In genomic region chr17:70569131-70569530, GRCh38 we compare ENCODE assay signal across 26 cellular contexts.
"Had no signal": no experiment of that assay in that cellular context is flagged by ENCODE, and none has a peak within 500 bp of the region (broad histone marks: within the 10 kb centered on the region; RNA-seq: fewer than 3 reads in every experiment).

No MANE protein-coding gene starts in this region.

- FAIRE-seq: pancreas, small intestine, urothelium cell line had no signal

- H3K27ac Mint-ChIP-seq: natural killer cell treated with Interleukin-12 subunit alpha and Interleukin-12 subunit beta and Interleukin-15 and Interleukin-18, amount 100 ng/mL, for 72 hours; nephron progenitor cell; stimulated activated effector memory CD8-positive, alpha-beta T cell treated with anti-CD3 and anti-CD28 coated beads, Interleukin-12 subunit alpha, Interleukin-12 subunit beta, amount 100 ng/mL, for 72 hours; stimulated activated naive B cell treated with anti-CD40 and anti-IgM and Interleukin-4, amounts not matched to agents 10 μg/mL and 1 μg/mL and 100 μg/mL, for 72 hours; stimulated activated naive CD8-positive, alpha-beta T cell treated with anti-CD3 and anti-CD28 coated beads, Interleukin-15, Interleukin-2, amounts not matched to agents 100 ng/mL and 50 ng/mL, for 24 hours had no signal

- H3K4me3 ChIP-seq: pancreas, prostate gland, right lobe of liver, sigmoid colon, stomach, thoracic aorta, thyroid gland, tibial nerve, upper lobe of left lung, vagina had no signal

- H3K4me1 Mint-ChIP-seq: nephron progenitor cell; neural crest cell; stimulated activated effector memory CD8-positive, alpha-beta T cell treated with anti-CD3 and anti-CD28 coated beads, Interleukin-12 subunit alpha, Interleukin-12 subunit beta, amount 100 ng/mL, for 72 hours; stimulated activated naive B cell treated with anti-CD40 and anti-IgM and Interleukin-4, amounts not matched to agents 10 μg/mL and 1 μg/mL and 100 μg/mL, for 72 hours had no signal

- DNase-seq: nephron progenitor cell; nucleus accumbens; pancreas; right cardiac atrium; right lobe of liver; sigmoid colon; small intestine; stimulated activated CD4-positive, alpha-beta T cell treated with anti-CD3 and anti-CD28 coated beads, Interleukin-15, amount 100 ng/mL, for 24 hours; stimulated activated CD4-positive, alpha-beta T cell treated with anti-CD3 and anti-CD28 coated beads, Interleukin-2, amount 100 ng/mL, for 24 hours; stimulated activated CD4-positive, alpha-beta T cell treated with anti-CD3 and anti-CD28 coated beads, Interleukin-2, amount 100 ng/mL, for 48 hours; stimulated activated CD4-positive, alpha-beta T cell treated with anti-CD3 and anti-CD28 coated beads, Interleukin-4, amount 100 ng/mL, for 24 hours; stimulated activated naive B cell treated with anti-CD40 and anti-IgM and Interleukin-4, amounts not matched to agents 10 μg/mL and 1 μg/mL and 100 μg/mL, for 72 hours; stimulated activated naive CD4-positive, alpha-beta T cell treated with Interleukin-2 at 50 U/mL for 16 hours; stomach; thyroid gland; upper lobe of left lung had no signal

- H3K9me3 Mint-ChIP-seq: nephron progenitor cell; neural crest cell; stimulated activated naive B cell treated with anti-CD40 and anti-IgM and Interleukin-4, amounts not matched to agents 10 μg/mL and 1 μg/mL and 100 μg/mL, for 72 hours had no signal

- H3K4me3 Mint-ChIP-seq: natural killer cell treated with Interleukin-12 subunit alpha and Interleukin-12 subunit beta and Interleukin-15 and Interleukin-18, amount 100 ng/mL, for 72 hours; nephron progenitor cell; neural crest cell; stimulated activated effector memory CD8-positive, alpha-beta T cell treated with anti-CD3 and anti-CD28 coated beads, Interleukin-12 subunit alpha, Interleukin-12 subunit beta, amount 100 ng/mL, for 72 hours; stimulated activated naive B cell treated with anti-CD40 and anti-IgM and Interleukin-4, amounts not matched to agents 10 μg/mL and 1 μg/mL and 100 μg/mL, for 72 hours; stimulated activated naive CD8-positive, alpha-beta T cell treated with anti-CD3 and anti-CD28 coated beads, Interleukin-15, Interleukin-2, amounts not matched to agents 100 ng/mL and 50 ng/mL, for 24 hours had no signal

- H3K4me1 ChIP-seq: pancreas, prostate gland, right lobe of liver, sigmoid colon, stomach, thyroid gland, tibial nerve, upper lobe of left lung, vagina had no signal

- H3K9me3 ChIP-seq: neutrophil, pancreas, prostate gland, right lobe of liver, sigmoid colon, stomach, thoracic aorta, thyroid gland, tibial nerve, upper lobe of left lung, vagina had no signal

- H3K27ac ChIP-seq: neutrophil, pancreas, prostate gland, right lobe of liver, sigmoid colon, stomach, thoracic aorta, thyroid gland, tibial nerve, upper lobe of left lung, vagina had no signal

- H3K36me3 ChIP-seq: neutrophil, pancreas, prostate gland, right lobe of liver, sigmoid colon, stomach, thoracic aorta, thyroid gland, tibial nerve, upper lobe of left lung, vagina had no signal

- ATAC-seq: natural killer cell treated with Interleukin-12 subunit alpha and Interleukin-12 subunit beta and Interleukin-15 and Interleukin-18, amount 100 ng/mL, for 72 hours; pancreas; right cardiac atrium; right lobe of liver; stimulated activated effector memory CD8-positive, alpha-beta T cell treated with anti-CD3 and anti-CD28 coated beads, Interleukin-12 subunit alpha, Interleukin-12 subunit beta, amount 100 ng/mL, for 72 hours; stimulated activated naive B cell treated with anti-CD40 and anti-IgM and Interleukin-4, amounts not matched to agents 10 μg/mL and 1 μg/mL and 100 μg/mL, for 72 hours had no signal

- H3K27me3 ChIP-seq: neutrophil, pancreas, right lobe of liver, sigmoid colon, stomach, thyroid gland, tibial nerve, upper lobe of left lung, vagina had no signal

- H3K27me3 Mint-ChIP-seq: natural killer cell treated with Interleukin-12 subunit alpha and Interleukin-12 subunit beta and Interleukin-15 and Interleukin-18, amount 100 ng/mL, for 72 hours had no signal

- H3K36me3 Mint-ChIP-seq: natural killer cell treated with Interleukin-12 subunit alpha and Interleukin-12 subunit beta and Interleukin-15 and Interleukin-18, amount 100 ng/mL, for 72 hours; stimulated activated effector memory CD8-positive, alpha-beta T cell treated with anti-CD3 and anti-CD28 coated beads, Interleukin-12 subunit alpha, Interleukin-12 subunit beta, amount 100 ng/mL, for 72 hours; stimulated activated naive B cell treated with anti-CD40 and anti-IgM and Interleukin-4, amounts not matched to agents 10 μg/mL and 1 μg/mL and 100 μg/mL, for 72 hours had no signal
